ENCODE assay signal across 11 cellular contexts in the genomic region with DNA sequence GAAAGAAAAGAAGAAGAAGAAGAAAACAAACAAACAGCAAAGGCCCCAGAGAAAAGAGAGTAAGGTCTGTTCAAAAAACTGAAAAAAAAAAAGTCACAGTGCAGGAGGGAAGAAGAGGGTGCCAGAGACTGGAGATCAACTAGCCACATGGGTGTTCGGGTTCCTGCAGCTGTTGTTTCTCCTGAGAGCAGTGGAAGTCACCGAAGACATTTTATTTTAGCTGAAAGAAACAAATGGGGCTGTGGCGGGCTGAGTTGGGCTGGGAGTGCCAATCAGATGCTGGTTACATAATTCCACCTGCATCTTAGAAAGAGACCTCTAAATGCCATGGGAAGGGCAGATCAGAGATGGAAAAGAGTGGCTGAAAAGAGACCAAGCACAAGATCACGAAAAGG. TPM values are rescaled to one million over a fixed set of nuclear protein-coding genes. Genes with fewer than 3 reads are reported as not detected.
A peak's percentile ranks its signal among the peaks of the same experiment; 100 is the strongest.
DNase-seq lines count a peak whose midpoint lies in the region; ATAC-seq, FAIRE-seq and TF ChIP-seq lines count a peak whose summit lies in the region.
"Had no signal": no experiment of that assay in that cellular context is flagged by ENCODE, and none has a peak within 500 bp of the region (broad histone marks: within the 10 kb centered on the region; RNA-seq: fewer than 3 reads in every experiment).

No MANE protein-coding gene starts in this region.

- H3K9me3 Mint-ChIP-seq in Calu3 (ENCODE audit: low read depth, unreplicated experiment), result no peaks in the 10 kb centered on the region
- no peaks in the 10 kb centered on the region for H3K9me3 Mint-ChIP-seq in activated CD8-positive, alpha-beta T cell treated with anti-CD3 and anti-CD28 coated beads, Interleukin-2, amount 10 ng/mL, durations not matched to agents 7 days and 5 days (ENCODE audit: insufficient read depth)

- no peak overlapping the region for H3K4me3 ChIP-seq in keratinocyte (ENCODE audit: control insufficient read depth in 2 of 3, extremely low read depth in 1 of 3, insufficient read depth in 2 of 3, low read depth in 1 of 3, low read length in 3 of 3)
- no peak overlapping the region for H3K4me3 ChIP-seq in small intestine (ENCODE audit: low read depth in 1 of 2, low read length in 2 of 2)

- intact Hi-C loops in Calu3 (cut with micrococcal nuclease; ENCODE audit: unreplicated experiment), result no loop called here

- peak overlapping the region; percentile 43 for H3K4me2 ChIP-seq in keratinocyte (ENCODE audit: control insufficient read depth, extremely low read depth, insufficient read depth, low read depth, low read length)

- no peak overlapping the region for H2AFZ ChIP-seq in keratinocyte (ENCODE audit: control insufficient read depth, low read length)

- dilution Hi-C loops in keratinocyte (cut with MboI; ENCODE audit: extremely low pct_ligation_motif_present, low sequenced_read_pairs), result no loop called here

- no peak overlapping the region for H3K9ac ChIP-seq in keratinocyte (ENCODE audit: control insufficient read depth, extremely low read depth, insufficient read depth, low read length)

- H3K27ac ChIP-seq in keratinocyte (ENCODE audit: control insufficient read depth, insufficient read depth, low read length), result peak overlapping the region; percentile 13
- peak overlapping the region; percentile 37 to 71 for H3K27ac ChIP-seq in small intestine (ENCODE audit: low read depth in 1 of 2, low read length in 1 of 2)

- H3K9me3 ChIP-seq in keratinocyte (ENCODE audit: control insufficient read depth, low read depth, low read length) (no peaks in the 10 kb centered on the region), small intestine (ENCODE audit: control insufficient read depth, low read depth) (no peaks in the 10 kb centered on the region)

- peaks cover 30% of the 10 kb centered on the region for H4K20me1 ChIP-seq in keratinocyte (ENCODE audit: control insufficient read depth, extremely low read depth, insufficient read depth, low read length)

- H3K4me1 ChIP-seq in keratinocyte (ENCODE audit: control insufficient read depth, extremely low read depth, insufficient read depth, low read length) (peaks cover 100% of the 10 kb centered on the region), small intestine (ENCODE audit: control insufficient read depth in 2 of 2, insufficient read depth in 1 of 2, low read depth in 1 of 2, low read length in 1 of 2) (peaks cover 5 to 23% of the 10 kb centered on the region in 2 donors)

- no peaks in the 10 kb centered on the region for H3K27me3 ChIP-seq in keratinocyte (ENCODE audit: control insufficient read depth, extremely low read depth, insufficient read depth, low read length)
- H3K27me3 ChIP-seq in small intestine (ENCODE audit: control insufficient read depth in 2 of 2, insufficient read depth in 2 of 2, low read length in 2 of 2), result no peaks in the 10 kb centered on the region

- POLR2A ChIA-PET in activated CD8-positive, alpha-beta T cell treated with anti-CD3 and anti-CD28 coated beads, Interleukin-2, amount 10 ng/mL, durations not matched to agents 7 days and 5 days (lab: Charles Lee), result interaction anchor here (0.6 to 1.1 kb wide), 2 partner anchors 9 to 31 kb away, joined by 3 read pairs; no protein-coding TSS in a partner anchor

- H3K36me3 ChIP-seq in keratinocyte (ENCODE audit: control insufficient read depth in 2 of 2, extremely low read depth in 1 of 2, insufficient read depth in 2 of 2, low read length in 2 of 2) (peaks cover 13 to 60% of the 10 kb centered on the region in 2 experiments), small intestine (ENCODE audit: control insufficient read depth in 2 of 2, insufficient read depth in 2 of 2, low read length in 2 of 2) (no peaks in the 10 kb centered on the region)

- H3K36me3 Mint-ChIP-seq in Calu3 (ENCODE audit: insufficient read depth, unreplicated experiment), result peaks cover 45% of the 10 kb centered on the region
- peaks cover 2% of the 10 kb centered on the region for H3K36me3 Mint-ChIP-seq in activated CD8-positive, alpha-beta T cell treated with anti-CD3 and anti-CD28 coated beads, Interleukin-2, amount 10 ng/mL, durations not matched to agents 7 days and 5 days (ENCODE audit: low read depth)

- 13 to 30% (median 15%) methylated on average over 4 of the region's 4 CpGs for WGBS in small intestine, 3 donors

- peaks cover 98% of the 10 kb centered on the region for H3K79me2 ChIP-seq in keratinocyte (ENCODE audit: control insufficient read depth, insufficient read depth, low read length)

- H3K4me1 Mint-ChIP-seq in Calu3 (ENCODE audit: low read depth, unreplicated experiment), result peaks cover 78% of the 10 kb centered on the region
- peaks cover 58% of the 10 kb centered on the region for H3K4me1 Mint-ChIP-seq in activated CD8-positive, alpha-beta T cell treated with anti-CD3 and anti-CD28 coated beads, Interleukin-2, amount 10 ng/mL, durations not matched to agents 7 days and 5 days (ENCODE audit: low read depth)

- peaks cover 13% of the 10 kb centered on the region for H3K9me1 ChIP-seq in keratinocyte (ENCODE audit: control insufficient read depth, extremely low read depth, insufficient read depth, low read length)

- no peaks in the 10 kb centered on the region for H3K27me3 Mint-ChIP-seq in Calu3 (ENCODE audit: unreplicated experiment)
- no peaks in the 10 kb centered on the region for H3K27me3 Mint-ChIP-seq in activated CD8-positive, alpha-beta T cell treated with anti-CD3 and anti-CD28 coated beads, Interleukin-2, amount 10 ng/mL, durations not matched to agents 7 days and 5 days (ENCODE audit: low read depth)

- TF ChIP-seq CTCF in Calu3 (IDR thresholded peaks at IDR 0.05; ENCODE audit: unreplicated experiment) (no peak), keratinocyte (optimal IDR thresholded peaks at IDR 0.05 in 1 of 3, IDR thresholded peaks at IDR 0.05 in 1 of 3, conservative IDR thresholded peaks at IDR 0.05 in 1 of 3; ENCODE audit: extremely low read depth in 1 of 3, insufficient read depth in 2 of 3, low read length in 3 of 3) (no peak)

- no TSS peak for BruUV-seq in Calu3 (replicated peaks; lab: Mats Ljungman, UMichigan)

- no peak for FAIRE-seq in keratinocyte (lab: Jason Lieb, UNC)
- no peak for FAIRE-seq in small intestine (lab: Jason Lieb, UNC)

- DNase-seq in Calu3 (no peak), keratinocyte (ENCODE audit: low read depth, low spot score) (no peak), small intestine (no peak), cerebellum (ENCODE audit: low spot score) (no peak), SIG-M5 treated with dmso at 0.1 percent for 504 hours (lab: John Stamatoyannopoulos, UW; ENCODE audit: unreplicated experiment) (no peak)
- DNase-seq in activated CD8-positive, alpha-beta T cell treated with anti-CD3 and anti-CD28 coated beads, Interleukin-2, amount 10 ng/mL, durations not matched to agents 7 days and 5 days, result no peak
- DNase-seq: DMS79, islet precursor cell, NCI-H1694 had no signal

- ATAC-seq in activated CD8-positive, alpha-beta T cell treated with anti-CD3 and anti-CD28 coated beads, Interleukin-2, amount 10 ng/mL, durations not matched to agents 7 days and 5 days, result no peak
- ATAC-seq in HG02763 (IDR thresholded peaks at IDR 0.05; ENCODE audit: unreplicated experiment), result no peak
- no peak for ATAC-seq in GM21723 (IDR thresholded peaks at IDR 0.05; ENCODE audit: unreplicated experiment)

- H3K4me3 Mint-ChIP-seq in Calu3 (ENCODE audit: low read depth, unreplicated experiment), result no peak overlapping the region
- no peak overlapping the region for H3K4me3 Mint-ChIP-seq in activated CD8-positive, alpha-beta T cell treated with anti-CD3 and anti-CD28 coated beads, Interleukin-2, amount 10 ng/mL, durations not matched to agents 7 days and 5 days

- CTCF ChIA-PET in Calu3 (lab: Charles Lee), result interaction anchor here (0.7 kb wide), 1 partner anchor 1507 kb away, joined by 3 read pairs; no protein-coding TSS in a partner anchor
- CTCF ChIA-PET in activated CD8-positive, alpha-beta T cell treated with anti-CD3 and anti-CD28 coated beads, Interleukin-2, amount 10 ng/mL, durations not matched to agents 7 days and 5 days (lab: Charles Lee), result interaction anchor here (0.5 to 1.6 kb wide), 4 partner anchors 10 to 147 kb away, joined by 3 to 4 read pairs (median 4); no protein-coding TSS in a partner anchor

- peak overlapping the region; percentile 75 for H3K27ac Mint-ChIP-seq in Calu3 (ENCODE audit: unreplicated experiment)
- peak overlapping the region; percentile 8 for H3K27ac Mint-ChIP-seq in activated CD8-positive, alpha-beta T cell treated with anti-CD3 and anti-CD28 coated beads, Interleukin-2, amount 10 ng/mL, durations not matched to agents 7 days and 5 days

RNA-seq across cellular contexts. Expression of gene ACTN1, which starts 33.9 kb away (rescaled TPM):
- total RNA-seq in Calu3 (2022), result 246 and 326 TPM in 2 replicates
- total RNA-seq in activated CD8-positive, alpha-beta T cell treated with anti-CD3 and anti-CD28 coated beads, Interleukin-2, amount 10 ng/mL, durations not matched to agents 7 days and 5 days, result 10 to 100 TPM; 51.4 to 56.1 TPM
- polyA plus RNA-seq in keratinocyte, result 394 to 1,027 TPM (median 558 TPM) in 3 replicates
- 195 TPM for polyA plus RNA-seq in keratinocyte (2011; ENCODE audit: low read depth)
- polyA plus RNA-seq in keratinocyte (2011; cell fraction: cytosol; rRNA removed), result 508 and 647 TPM in 2 replicates
- polyA plus RNA-seq in keratinocyte (2011; cell fraction: nucleus; rRNA removed), result 807 and 940 TPM in 2 replicates
- polyA plus RNA-seq in keratinocyte (2012; ENCODE audit: low replicate concordance), result 200 and 858 TPM in 2 replicates
- polyA minus RNA-seq in keratinocyte, result 613 to 2,215 TPM (median 836 TPM) in 3 replicates
- polyA minus RNA-seq in keratinocyte (2011; cell fraction: cytosol; rRNA and poly(A)+ RNA removed), result 1,064 TPM
- 724 and 945 TPM in 2 replicates for polyA minus RNA-seq in keratinocyte (2011; cell fraction: nucleus; rRNA and poly(A)+ RNA removed)
- polyA plus RNA-seq in small intestine, result 10 to 100 TPM in 2 of 3 donors, 1 to 10 TPM in 1; 6.7 to 55.9 (median 10.3) TPM
- total RNA-seq in cerebellum, result 23.1 TPM
